Comparison of ENCODE assay signal across 26 cellular contexts in genomic region chr4:36086387-36086786, GRCh38.
"Had no signal": no experiment of that assay in that cellular context is flagged by ENCODE, and none has a peak within 500 bp of the region (broad histone marks: within the 10 kb centered on the region; RNA-seq: fewer than 3 reads in every experiment).

No MANE protein-coding gene starts in this region.

- DNase-seq: activated CD4-positive, alpha-beta T cell treated with anti-CD3 and anti-CD28 coated beads, Interleukin-2, amount 50 U/mL, for 4 hours; activated CD8-positive, alpha-beta memory T cell treated with anti-CD3 and anti-CD28 coated beads, Interleukin-2, amount 10 ng/mL, durations not matched to agents 7 days and 5 days; activated effector memory CD4-positive, alpha-beta T cell treated with Interleukin-2 at 50 U/mL for 16 hours; anterior cingulate cortex; body of pancreas; effector CD8-positive, alpha-beta T cell; foreskin melanocyte; left ventricle myocardium superior; mammary epithelial cell; naive thymus-derived CD8-positive, alpha-beta T cell; retina; SHP77; sigmoid colon; stimulated activated CD4-positive, alpha-beta T cell treated with anti-CD3 and anti-CD28 coated beads, Interleukin-2, amount 100 ng/mL, for 48 hours; stimulated activated CD8-positive, alpha-beta memory T cell treated with anti-CD3 and anti-CD28 coated beads, Interleukin-4, amount 100 ng/mL, for 48 hours; stimulated activated naive CD4-positive, alpha-beta T cell; upper lobe of left lung had no signal

- H3K4me1 ChIP-seq: body of pancreas, upper lobe of left lung had no signal

- H3K36me3 ChIP-seq: cardiac muscle cell, sigmoid colon had no signal

- H3K27ac Mint-ChIP-seq: activated CD8-positive, alpha-beta memory T cell treated with anti-CD3 and anti-CD28 coated beads, Interleukin-2, amount 10 ng/mL, durations not matched to agents 7 days and 5 days; dendritic cell treated with granulocyte-macrophage colony-stimulating factor and Interleukin-4, amounts not matched to agents 40 ng/mL and 50 ng/mL, for 4 days; mesothelial cell of epicardium; progenitor cell of endocrine pancreas; T-helper 1 cell treated with Interleukin-12 subunit alpha and Interleukin-12 subunit beta and Interleukin-4 antibody, amounts not matched to agents 30 μg/mL and 1 μg/mL, for 36 hours had no signal

- H3K4me3 Mint-ChIP-seq: activated CD8-positive, alpha-beta memory T cell treated with anti-CD3 and anti-CD28 coated beads, Interleukin-2, amount 10 ng/mL, durations not matched to agents 7 days and 5 days; dendritic cell treated with granulocyte-macrophage colony-stimulating factor and Interleukin-4, amounts not matched to agents 40 ng/mL and 50 ng/mL, for 4 days; mesothelial cell of epicardium; naive thymus-derived CD8-positive, alpha-beta T cell; T-helper 1 cell treated with Interleukin-12 subunit alpha and Interleukin-12 subunit beta and Interleukin-4 antibody, amounts not matched to agents 30 μg/mL and 1 μg/mL, for 36 hours had no signal

- H3K27me3 Mint-ChIP-seq: activated CD8-positive, alpha-beta memory T cell treated with anti-CD3 and anti-CD28 coated beads, Interleukin-2, amount 10 ng/mL, durations not matched to agents 7 days and 5 days; dendritic cell treated with granulocyte-macrophage colony-stimulating factor and Interleukin-4, amounts not matched to agents 40 ng/mL and 50 ng/mL, for 4 days; naive thymus-derived CD8-positive, alpha-beta T cell; progenitor cell of endocrine pancreas had no signal

- H3K9me3 ChIP-seq: body of pancreas, sigmoid colon, upper lobe of left lung had no signal

- ATAC-seq: activated CD4-positive, CD25-positive, alpha-beta regulatory T cell treated with anti-CD3 and anti-CD28 coated beads, Interleukin-2, amount 50 U/mL, for 24 hours; activated CD8-positive, alpha-beta memory T cell treated with anti-CD3 and anti-CD28 coated beads, Interleukin-2, amount 10 ng/mL, durations not matched to agents 7 days and 5 days; body of pancreas; esophagus mucosa; left ventricle myocardium superior; naive thymus-derived CD8-positive, alpha-beta T cell had no signal

- H3K27ac ChIP-seq: body of pancreas, cardiac muscle cell, hepatocyte, sigmoid colon, upper lobe of left lung had no signal

- H3K4me3 ChIP-seq: body of pancreas, cardiac muscle cell, hepatocyte, sigmoid colon, smooth muscle cell, upper lobe of left lung had no signal

- H3K27me3 ChIP-seq: body of pancreas, cardiac muscle cell, hepatocyte, sigmoid colon, upper lobe of left lung had no signal

- H3K9me3 Mint-ChIP-seq: dendritic cell treated with granulocyte-macrophage colony-stimulating factor and Interleukin-4, amounts not matched to agents 40 ng/mL and 50 ng/mL, for 4 days; mesothelial cell of epicardium; naive thymus-derived CD8-positive, alpha-beta T cell; T-helper 1 cell treated with Interleukin-12 subunit alpha and Interleukin-12 subunit beta and Interleukin-4 antibody, amounts not matched to agents 30 μg/mL and 1 μg/mL, for 36 hours had no signal
